13 cellular contexts compared by ENCODE assay signal in the genomic region with DNA sequence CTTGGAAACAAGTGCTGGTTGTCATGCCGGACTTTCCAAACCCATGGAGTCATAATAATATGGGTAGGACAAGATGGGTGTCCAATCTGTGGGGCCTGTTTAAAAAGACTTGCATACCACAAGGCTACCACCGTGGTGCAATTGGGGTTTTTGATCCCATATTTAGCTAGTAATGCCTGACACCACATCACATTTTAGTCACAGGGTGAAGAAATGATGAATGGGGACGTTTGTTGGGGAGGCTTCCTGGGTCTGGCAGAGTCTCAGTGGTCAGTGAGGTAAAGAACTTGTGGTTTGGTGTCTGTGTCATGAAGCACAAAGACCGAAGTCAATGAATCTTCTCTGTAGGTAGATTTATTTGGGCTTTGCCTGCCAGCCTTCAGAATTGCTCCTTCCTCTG. TPM values are rescaled to one million over a fixed set of nuclear protein-coding genes. Genes with fewer than 3 reads are reported as not detected.
A peak's percentile ranks its signal among the peaks of the same experiment; 100 is the strongest.
DNase-seq lines count a peak whose midpoint lies in the region; ATAC-seq and FAIRE-seq lines count a peak whose summit lies in the region.
"Had no signal": no experiment of that assay in that cellular context is flagged by ENCODE, and none has a peak within 500 bp of the region (broad histone marks: within the 10 kb centered on the region; RNA-seq: fewer than 3 reads in every experiment).

No MANE protein-coding gene starts in this region.

- ATAC-seq in activated T-cell treated with anti-CD3 and anti-CD28 coated beads, Interleukin-2, amount 50 U/mL, for 72 hours (replicated peaks in 1 of 2) = peak; percentile 57 to 60
- peak; percentile 59 for ATAC-seq in HG02981 (IDR thresholded peaks at IDR 0.05; ENCODE audit: unreplicated experiment)
- ATAC-seq: A549 had no signal

- no peaks in the 10 kb centered on the region for H3K9me3 Mint-ChIP-seq in activated T-cell treated with anti-CD3 and anti-CD28 coated beads, Interleukin-2, amount 50 U/mL, for 72 hours

- H3K27ac Mint-ChIP-seq in activated T-cell treated with anti-CD3 and anti-CD28 coated beads, Interleukin-2, amount 50 U/mL, for 72 hours = no peak overlapping the region

- no peaks in the 10 kb centered on the region for H3K27me3 ChIP-seq in small intestine (ENCODE audit: control insufficient read depth in 2 of 2, insufficient read depth in 2 of 2, low read length in 2 of 2)
- H3K27me3 ChIP-seq: hepatocyte, sigmoid colon had no signal

- 55 to 80% (median 58%) methylated on average over 4 of the region's 4 CpGs for WGBS in small intestine, 3 donors

- H3K4me3 Mint-ChIP-seq in activated T-cell treated with anti-CD3 and anti-CD28 coated beads, Interleukin-2, amount 50 U/mL, for 72 hours = no peak overlapping the region

- H3K27ac ChIP-seq in small intestine (ENCODE audit: low read depth in 1 of 2, low read length in 1 of 2) = no peak overlapping the region
- H3K27ac ChIP-seq: hepatocyte, sigmoid colon had no signal

- H3K36me3 Mint-ChIP-seq in activated T-cell treated with anti-CD3 and anti-CD28 coated beads, Interleukin-2, amount 50 U/mL, for 72 hours (ENCODE audit: insufficient read depth in 2 of 2) = no peaks in the 10 kb centered on the region

- no peaks in the 10 kb centered on the region for H3K9me3 ChIP-seq in small intestine (ENCODE audit: control insufficient read depth, low read depth)
- H3K9me3 ChIP-seq: A549, sigmoid colon had no signal

- no peaks in the 10 kb centered on the region for H3K4me1 Mint-ChIP-seq in activated T-cell treated with anti-CD3 and anti-CD28 coated beads, Interleukin-2, amount 50 U/mL, for 72 hours (ENCODE audit: low read depth)

- peak; percentile 98 for FAIRE-seq in RCC 7860 (lab: Jason Lieb, UNC)
- no peak for FAIRE-seq in urothelium cell line (lab: Jason Lieb, UNC)
- FAIRE-seq in small intestine (lab: Jason Lieb, UNC) = no peak
- FAIRE-seq: A549 had no signal

- H3K27me3 Mint-ChIP-seq in activated T-cell treated with anti-CD3 and anti-CD28 coated beads, Interleukin-2, amount 50 U/mL, for 72 hours (ENCODE audit: low read depth) = peaks cover 28% of the 10 kb centered on the region

- no peaks in the 10 kb centered on the region for H3K36me3 ChIP-seq in small intestine (ENCODE audit: control insufficient read depth in 2 of 2, insufficient read depth in 2 of 2, low read length in 2 of 2)
- H3K36me3 ChIP-seq: sigmoid colon had no signal

- H3K4me3 ChIP-seq in small intestine (ENCODE audit: low read depth in 1 of 2, low read length in 2 of 2) = no peak overlapping the region
- H3K4me3 ChIP-seq: A549, hepatocyte, sigmoid colon had no signal

- no peaks in the 10 kb centered on the region for H3K4me1 ChIP-seq in small intestine (ENCODE audit: control insufficient read depth in 2 of 2, insufficient read depth in 1 of 2, low read depth in 1 of 2, low read length in 1 of 2)

- DNase-seq in activated T-cell treated with anti-CD3 and anti-CD28 coated beads, Interleukin-2, amount 50 U/mL, for 72 hours = peak; percentile 8 to 10
- DNase-seq in activated T-cell treated with anti-CD3 and anti-CD28 coated beads for 4 hours = no peak
- DNase-seq in RCC 7860 (ENCODE audit: low spot score) = peak; percentile 96
- peak; percentile 44 for DNase-seq in urothelium cell line (ENCODE audit: low spot score)
- DNase-seq in superior temporal gyrus (ENCODE audit: extremely low spot score) = no peak
- no peak for DNase-seq in SHP77 (lab: John Stamatoyannopoulos, UW)
- no peak for DNase-seq in small intestine
- DNase-seq: midbrain, sigmoid colon, SW 1271 had no signal

RNA-seq across cellular contexts. Expression of gene P3H2, which starts 31.0 kb away (rescaled TPM):
- not detected for total RNA-seq in activated T-cell treated with anti-CD3 and anti-CD28 coated beads, Interleukin-2, amount 50 U/mL, for 72 hours
- 1 to 10 TPM in 1 of 3 donors, under 1 TPM in 2; 0.22 to 1.7 (median 0.27) TPM for polyA plus RNA-seq in small intestine

Comparison
In these comparisons a context has a peak if more than half of its experiments do, and no peak if none do; other contexts are left out.
1. DNase-seq: peak in activated T-cell treated with anti-CD3 and anti-CD28 coated beads, Interleukin-2, amount 50 U/mL, for 72 hours (2 of 2), RCC 7860 (single experiment) and urothelium cell line (single experiment); none in activated T-cell treated with anti-CD3 and anti-CD28 coated beads for 4 hours (single experiment), superior temporal gyrus (single experiment), SHP77 (0 of 2) and small intestine (single experiment).